ENCODE assay signal across 8 cellular contexts in genomic region chr12:130871286-130872178, GRCh38. TPM values are rescaled to one million over a fixed set of nuclear protein-coding genes. Genes with fewer than 3 reads are reported as not detected.
DNase-seq lines count a peak whose midpoint lies in the region; ATAC-seq and TF ChIP-seq lines count a peak whose summit lies in the region.

Gene RAN (plus strand): TSS chr12:130872066. CDS start chr12:130872594, 528 bp downstream.

- ATAC-seq in GM18498 (IDR thresholded peaks at IDR 0.05; ENCODE audit: unreplicated experiment): peak; percentile 74
- ATAC-seq in HG02938 (IDR thresholded peaks at IDR 0.05; ENCODE audit: unreplicated experiment): peak; percentile 43

- TF ChIP-seq POLR2A in uterus (IDR thresholded peaks at IDR 0.05): peak; percentile 42 to 50

- intact Hi-C loops in T-helper 2 cell treated with Interferon-gamma antibody and Interleukin-4, amounts not matched to agents 100 ng/mL and 5 ng/mL, for 36 hours (cut with micrococcal nuclease): loop anchor here (1.0 to 10.0 kb wide), 3 partner anchors 32 to 1073 kb away; partner anchors contain the start of genes EP400 and STX2
- intact Hi-C loops in uterus (cut with DNase I; ENCODE audit: low total_unique reads): loop anchor here (5.0 kb wide), 1 partner anchor 34 kb away; the partner anchor contains the start of gene STX2

- H3K27ac ChIP-seq in right atrium auricular region (peak within 1 kb of the TSS; percentile 87 to 91), uterus (peak within 1 kb of the TSS; percentile 85 to 90)

- peak; percentile 45 for DNase-seq in NCI-H187 treated with DMSO at 0.1 percent for 48 hours (lab: John Stamatoyannopoulos, UW)
- DNase-seq in anterior cingulate cortex (lab: John Stamatoyannopoulos, UW): peak; percentile 26 to 95 (median 86)
- DNase-seq in right atrium auricular region (ENCODE audit: low spot score): peak; percentile 86
- DNase-seq in putamen (ENCODE audit: low spot score): peak; percentile 94
- peak; percentile 89 to 94 for DNase-seq in uterus

- H3K27me3 ChIP-seq in right atrium auricular region: no peaks in the 10 kb centered on the region
- H3K27me3 ChIP-seq in uterus: no peaks in the 10 kb centered on the region

- H3K9me3 ChIP-seq in right atrium auricular region (peaks cover 0 to 9% of the 10 kb centered on the region in 2 donors), uterus (no peaks in the 10 kb centered on the region)

- H3K36me3 ChIP-seq in right atrium auricular region: peaks cover 35% of the 10 kb centered on the region
- no peaks in the 10 kb centered on the region for H3K36me3 ChIP-seq in uterus

- H3K4me3 ChIP-seq in right atrium auricular region (peak within 1 kb of the TSS; percentile 89 to 92), uterus (peak within 1 kb of the TSS; percentile 45 to 96)

- TF ChIP-seq CTCF in right atrium auricular region (IDR thresholded peaks at IDR 0.05) (no peak), uterus (IDR thresholded peaks at IDR 0.05) (peak in 1 of 4 experiments; percentile 20)

- peaks cover 0 to 34% of the 10 kb centered on the region in 2 donors for H3K4me1 ChIP-seq in right atrium auricular region
- H3K4me1 ChIP-seq in uterus: peaks cover 4 to 12% of the 10 kb centered on the region in 2 donors

RNA-seq across cellular contexts. Expression of gene RAN, which starts in this region (rescaled TPM):
- 1,179 and 1,208 TPM in 2 replicates for total RNA-seq in T-helper 2 cell treated with Interferon-gamma antibody and Interleukin-4, amounts not matched to agents 100 ng/mL and 5 ng/mL, for 36 hours
- 100 to 1,000 TPM; 122 to 156 TPM for total RNA-seq in right atrium auricular region
- 100 to 1,000 TPM in 3 of 4 donors, 10 to 100 TPM in 1; 64.6 to 287 (median 177) TPM for total RNA-seq in uterus

Comparison
In these comparisons a context has a peak if more than half of its experiments do, and no peak if none do; other contexts are left out.
1. Peak in every context shown above with its lines: DNase-seq, ATAC-seq, H3K4me3 ChIP-seq and H3K27ac ChIP-seq.